In genomic region chr17:48047741-48048320, GRCh38 we compare ENCODE assay signal across 8 cellular contexts. TPM values are rescaled to one million over a fixed set of nuclear protein-coding genes. Genes with fewer than 3 reads are reported as not detected.
DNase-seq lines count a peak whose midpoint lies in the region; ATAC-seq, FAIRE-seq and TF ChIP-seq lines count a peak whose summit lies in the region.

No MANE protein-coding gene starts in this region.

- H3K36me3 ChIP-seq in keratinocyte (ENCODE audit: control insufficient read depth in 2 of 2, extremely low read depth in 1 of 2, insufficient read depth in 2 of 2, low read length in 2 of 2) = peaks cover 0 to 17% of the 10 kb centered on the region in 2 experiments

- no peaks in the 10 kb centered on the region for H3K27me3 ChIP-seq in keratinocyte (ENCODE audit: control insufficient read depth, extremely low read depth, insufficient read depth, low read length)

- ATAC-seq in HG03378 (IDR thresholded peaks at IDR 0.05; ENCODE audit: unreplicated experiment) = peak; percentile 92

- TF ChIP-seq POLR2A in GM19099 (IDR thresholded peaks at IDR 0.05; ENCODE audit: extremely low read depth, insufficient read length, low read depth) = peak; percentile 93

- H3K9ac ChIP-seq in keratinocyte (ENCODE audit: control insufficient read depth, extremely low read depth, insufficient read depth, low read length) = peak overlapping the region; percentile 86

- no peak for TF ChIP-seq CTCF in keratinocyte (optimal IDR thresholded peaks at IDR 0.05 in 1 of 3, IDR thresholded peaks at IDR 0.05 in 1 of 3, conservative IDR thresholded peaks at IDR 0.05 in 1 of 3; ENCODE audit: extremely low read depth in 1 of 3, insufficient read depth in 2 of 3, low read length in 3 of 3)

- peak overlapping the region; percentile 93 for H3K27ac ChIP-seq in keratinocyte (ENCODE audit: control insufficient read depth, insufficient read depth, low read length)

- H3K4me2 ChIP-seq in keratinocyte (ENCODE audit: control insufficient read depth, extremely low read depth, insufficient read depth, low read depth, low read length) = peak overlapping the region; percentile 97

- H2AFZ ChIP-seq in keratinocyte (ENCODE audit: control insufficient read depth, low read length) = peak overlapping the region; percentile 74

- peak overlapping the region; percentile 72 to 93 (median 80) for H3K4me3 ChIP-seq in keratinocyte (ENCODE audit: control insufficient read depth in 2 of 3, extremely low read depth in 1 of 3, insufficient read depth in 2 of 3, low read depth in 1 of 3, low read length in 3 of 3)

- H3K9me1 ChIP-seq in keratinocyte (ENCODE audit: control insufficient read depth, extremely low read depth, insufficient read depth, low read length) = no peaks in the 10 kb centered on the region

- H3K9me3 ChIP-seq in keratinocyte (ENCODE audit: control insufficient read depth, low read depth, low read length) = no peaks in the 10 kb centered on the region

- dilution Hi-C loops in keratinocyte (cut with MboI; ENCODE audit: extremely low pct_ligation_motif_present, low sequenced_read_pairs) = no loop called here

- peaks cover 11% of the 10 kb centered on the region for H4K20me1 ChIP-seq in keratinocyte (ENCODE audit: control insufficient read depth, extremely low read depth, insufficient read depth, low read length)

- peaks cover 39% of the 10 kb centered on the region for H3K79me2 ChIP-seq in keratinocyte (ENCODE audit: control insufficient read depth, insufficient read depth, low read length)

- FAIRE-seq in keratinocyte (lab: Jason Lieb, UNC) = peak; percentile 17

- DNase-seq in AML-193 (lab: John Stamatoyannopoulos, UW) = peak; percentile 100
- DNase-seq in NCI-H446 treated with DMSO at 0.1 percent for 48 hours (lab: John Stamatoyannopoulos, UW) = peak; percentile 99
- peak; percentile 94 for DNase-seq in activated CD4-positive, CD25-positive, alpha-beta regulatory T cell treated with anti-CD3 and anti-CD28 coated beads, Interleukin-2, amount 50 U/mL, for 72 hours
- DNase-seq in cerebellar nuclear complex (lab: John Stamatoyannopoulos, UW) = peak; percentile 98 to 99
- peak; percentile 96 for DNase-seq in keratinocyte (ENCODE audit: low read depth, low spot score)
- peak; percentile 97 to 98 (median 97) for DNase-seq in stimulated activated CD4-positive, alpha-beta T cell treated with anti-CD3 and anti-CD28 coated beads, Interleukin-12 subunit alpha, Interleukin-12 subunit beta, amount 100 ng/mL, for 48 hours (ENCODE audit: low read depth in 2 of 3, low spot score in 1 of 3)

- peaks cover 66% of the 10 kb centered on the region for H3K4me1 ChIP-seq in keratinocyte (ENCODE audit: control insufficient read depth, extremely low read depth, insufficient read depth, low read length)

RNA-seq across cellular contexts. Expression of gene NFE2L1, which starts 0.3 kb away (rescaled TPM):
- polyA plus RNA-seq in keratinocyte = 169 to 284 TPM (median 208 TPM) in 3 replicates
- 179 TPM for polyA plus RNA-seq in keratinocyte (2011; ENCODE audit: low read depth)
- polyA plus RNA-seq in keratinocyte (2011; cell fraction: cytosol; rRNA removed) = 112 TPM in 2 replicates
- polyA plus RNA-seq in keratinocyte (2011; cell fraction: nucleus; rRNA removed) = 514 and 591 TPM in 2 replicates
- 152 and 178 TPM in 2 replicates for polyA plus RNA-seq in keratinocyte (2012; ENCODE audit: low replicate concordance)
- polyA minus RNA-seq in keratinocyte = 167 to 352 TPM (median 217 TPM) in 3 replicates
- polyA minus RNA-seq in keratinocyte (2011; cell fraction: cytosol; rRNA and poly(A)+ RNA removed) = 115 TPM
- 374 and 414 TPM in 2 replicates for polyA minus RNA-seq in keratinocyte (2011; cell fraction: nucleus; rRNA and poly(A)+ RNA removed)

RNA-seq across cellular contexts. Expression of gene COPZ2, which starts 10.2 kb away (rescaled TPM):
- 11.1 to 18.0 TPM (median 12.5 TPM) in 3 replicates for polyA plus RNA-seq in keratinocyte
- polyA plus RNA-seq in keratinocyte (2011; ENCODE audit: low read depth) = 13.4 TPM
- polyA plus RNA-seq in keratinocyte (2011; cell fraction: cytosol; rRNA removed) = 19.8 and 23.7 TPM in 2 replicates
- 14.8 and 16.3 TPM in 2 replicates for polyA plus RNA-seq in keratinocyte (2011; cell fraction: nucleus; rRNA removed)
- 16.5 and 17.2 TPM in 2 replicates for polyA plus RNA-seq in keratinocyte (2012; ENCODE audit: low replicate concordance)
- polyA minus RNA-seq in keratinocyte = 7.2 to 11.6 TPM (median 9.0 TPM) in 3 replicates
- polyA minus RNA-seq in keratinocyte (2011; cell fraction: cytosol; rRNA and poly(A)+ RNA removed) = 13.8 TPM
- polyA minus RNA-seq in keratinocyte (2011; cell fraction: nucleus; rRNA and poly(A)+ RNA removed) = 3.0 and 7.2 TPM in 2 replicates

RNA-seq across cellular contexts. Expression of gene CBX1, which starts 53.4 kb away (rescaled TPM):
- polyA plus RNA-seq in keratinocyte = 20.7 to 49.4 TPM (median 42.3 TPM) in 3 replicates
- polyA plus RNA-seq in keratinocyte (2011; ENCODE audit: low read depth) = 23.4 TPM
- polyA plus RNA-seq in keratinocyte (2011; cell fraction: cytosol; rRNA removed) = 40.7 and 53.0 TPM in 2 replicates
- polyA plus RNA-seq in keratinocyte (2011; cell fraction: nucleus; rRNA removed) = 25.2 and 26.8 TPM in 2 replicates
- polyA plus RNA-seq in keratinocyte (2012; ENCODE audit: low replicate concordance) = 44.3 and 74.9 TPM in 2 replicates
- 5.7 to 20.2 TPM (median 7.7 TPM) in 3 replicates for polyA minus RNA-seq in keratinocyte
- polyA minus RNA-seq in keratinocyte (2011; cell fraction: cytosol; rRNA and poly(A)+ RNA removed) = 20.0 TPM
- polyA minus RNA-seq in keratinocyte (2011; cell fraction: nucleus; rRNA and poly(A)+ RNA removed) = 7.0 and 9.9 TPM in 2 replicates

RNA-seq across cellular contexts. Expression of gene SNX11, which starts 59.7 kb away (rescaled TPM):
- polyA plus RNA-seq in keratinocyte = 20.8 to 23.9 TPM (median 21.0 TPM) in 3 replicates
- polyA plus RNA-seq in keratinocyte (2011; ENCODE audit: low read depth) = 3.6 TPM
- 16.1 and 19.0 TPM in 2 replicates for polyA plus RNA-seq in keratinocyte (2011; cell fraction: cytosol; rRNA removed)
- 20.9 and 21.5 TPM in 2 replicates for polyA plus RNA-seq in keratinocyte (2011; cell fraction: nucleus; rRNA removed)
- polyA plus RNA-seq in keratinocyte (2012; ENCODE audit: low replicate concordance) = 16.2 and 19.5 TPM in 2 replicates
- 14.6 to 23.8 TPM (median 16.5 TPM) in 3 replicates for polyA minus RNA-seq in keratinocyte
- polyA minus RNA-seq in keratinocyte (2011; cell fraction: cytosol; rRNA and poly(A)+ RNA removed) = 12.7 TPM
- 8.5 and 13.4 TPM in 2 replicates for polyA minus RNA-seq in keratinocyte (2011; cell fraction: nucleus; rRNA and poly(A)+ RNA removed)

Comparison
In these comparisons a context has a peak if more than half of its experiments do, and no peak if none do; other contexts are left out.
1. Peak in every context shown above with its lines: DNase-seq, ATAC-seq, H3K4me3 ChIP-seq and H3K27ac ChIP-seq.